In genomic region chr3:43091481-43091880, GRCh38 we compare ENCODE assay signal across 28 cellular contexts. TPM values are rescaled to one million over a fixed set of nuclear protein-coding genes. Genes with fewer than 3 reads are reported as not detected.
DNase-seq lines count a peak whose midpoint lies in the region; ATAC-seq, FAIRE-seq and TF ChIP-seq lines count a peak whose summit lies in the region.
"Had no signal": no experiment of that assay in that cellular context is flagged by ENCODE, and none has a peak within 500 bp of the region (broad histone marks: within the 10 kb centered on the region; RNA-seq: fewer than 3 reads in every experiment).

No MANE protein-coding gene starts in this region.

- peak; percentile 89 for FAIRE-seq in D721Med (lab: Jason Lieb, UNC)
- FAIRE-seq: A549, GM12892, GM18507 had no signal

- H3K36me3 ChIP-seq in gastroesophageal sphincter (peaks cover 0 to 5% of the 10 kb centered on the region in 2 donors), aorta (ENCODE audit: control insufficient read depth in 1 of 2, insufficient read depth in 2 of 2, low read length in 1 of 2) (peaks cover 0 to 6% of the 10 kb centered on the region in 2 donors)

- ATAC-seq in gastroesophageal sphincter (no peak), aorta (ENCODE audit: low FRiP score) (no peak)
- ATAC-seq: A549; CD8-positive, alpha-beta T cell; GM12878 had no signal

- DNase-seq in D721Med (ENCODE audit: insufficient read length, low spot score) (no peak), dorsolateral prefrontal cortex (no peak), aorta (no peak), iPS-NIHi11 (ENCODE audit: low spot score) (no peak), SKM-1 treated with dmso at 0.1 percent for 144 hours (lab: John Stamatoyannopoulos, UW; ENCODE audit: unreplicated experiment) (no peak)
- DNase-seq in activated naive CD4-positive, alpha-beta T cell treated with anti-CD3 and anti-CD28 coated beads for 36 hours = no peak
- DNase-seq: AML-193; Caco-2; Calu3; CD4-positive, alpha-beta T cell; CD8-positive, alpha-beta T cell; DMS 273 treated with DMSO at 0.1 percent for 48 hours; DMS153; DMS53; DMS79; DND-41; EL; GDM1 had no signal

- no peak overlapping the region for H3K4me3 Mint-ChIP-seq in activated naive CD4-positive, alpha-beta T cell treated with anti-CD3 and anti-CD28 coated beads for 36 hours
- H3K4me3 Mint-ChIP-seq: B cell; CD4-positive, alpha-beta T cell; CD8-positive, alpha-beta T cell had no signal

- intact Hi-C loops in dorsolateral prefrontal cortex (cut with DNase I) = loop anchor here in 1 of 2 donors (10.0 kb wide), 1 partner anchor 107 kb away; no protein-coding TSS in a partner anchor
- intact Hi-C loops in aorta (cut with DNase I) = no loop called here
- intact Hi-C loops in activated naive CD4-positive, alpha-beta T cell treated with anti-CD3 and anti-CD28 coated beads for 36 hours (cut with micrococcal nuclease) = no loop called here

- no peaks in the 10 kb centered on the region for H3K27me3 Mint-ChIP-seq in activated naive CD4-positive, alpha-beta T cell treated with anti-CD3 and anti-CD28 coated beads for 36 hours (ENCODE audit: low read depth)
- H3K27me3 Mint-ChIP-seq: B cell; CD4-positive, alpha-beta T cell had no signal

- TF ChIP-seq CTCF in D721Med (IDR thresholded peaks at IDR 0.05; ENCODE audit: insufficient read depth, missing control alignments) (no peak), dorsolateral prefrontal cortex (IDR thresholded peaks at IDR 0.05 in 54 of 56, conservative IDR thresholded peaks at IDR 0.05 in 2 of 56; ENCODE audit: low read depth in 1 of 56, partially characterized antibody in 56 of 56) (no peak), gastroesophageal sphincter (IDR thresholded peaks at IDR 0.05) (no peak)

- H3K9me3 ChIP-seq in gastroesophageal sphincter (no peaks in the 10 kb centered on the region), aorta (ENCODE audit: control insufficient read depth, low read length) (no peaks in the 10 kb centered on the region)
- H3K9me3 ChIP-seq: A549; BLaER1 treated with 17β-estradiol and CSF1 and Interleukin-3, amounts not matched to agents 10 nM and 100 nM; Caco-2 had no signal

- H3K27ac Mint-ChIP-seq in activated naive CD4-positive, alpha-beta T cell treated with anti-CD3 and anti-CD28 coated beads for 36 hours = no peak overlapping the region
- H3K27ac Mint-ChIP-seq: B cell; CD4-positive, alpha-beta T cell; CD8-positive, alpha-beta T cell had no signal

- CTCF ChIA-PET in activated naive CD4-positive, alpha-beta T cell treated with anti-CD3 and anti-CD28 coated beads for 36 hours (lab: Charles Lee) = interaction anchor here (1.4 kb wide), 1 partner anchor 20 kb away, joined by 4 read pairs; no protein-coding TSS in a partner anchor

- H3K27ac ChIP-seq in dorsolateral prefrontal cortex (peak overlapping the region in 44 of 59 donors; percentile 1 to 84 (median 52)), gastroesophageal sphincter (peak overlapping the region in 3 of 4 donors; percentile 60 to 75 (median 65)), temporal lobe (ENCODE audit: low read depth, low read length) (peak overlapping the region; percentile 17), aorta (ENCODE audit: low read depth in 1 of 2, low read length in 2 of 2) (no peak overlapping the region)
- H3K27ac ChIP-seq: 22Rv1; A549; BLaER1 treated with 17β-estradiol and CSF1 and Interleukin-3, amounts not matched to agents 10 nM and 100 nM; C4-2B had no signal

- no peaks in the 10 kb centered on the region for H3K36me3 Mint-ChIP-seq in activated naive CD4-positive, alpha-beta T cell treated with anti-CD3 and anti-CD28 coated beads for 36 hours (ENCODE audit: low read depth)

- TF ChIP-seq POLR2A in gastroesophageal sphincter (IDR thresholded peaks at IDR 0.05) = no peak

- TF ChIP-seq EP300 in gastroesophageal sphincter (IDR thresholded peaks at IDR 0.05) = no peak

- H3K27me3 ChIP-seq in dorsolateral prefrontal cortex (no peaks in the 10 kb centered on the region), gastroesophageal sphincter (no peaks in the 10 kb centered on the region), aorta (ENCODE audit: control insufficient read depth in 1 of 2, insufficient read depth in 2 of 2, low read length in 1 of 2) (no peaks in the 10 kb centered on the region)
- H3K27me3 ChIP-seq: BLaER1 treated with 17β-estradiol and CSF1 and Interleukin-3, amounts not matched to agents 10 nM and 100 nM had no signal

- WGBS in gastroesophageal sphincter (ENCODE audit: low coverage in 1 of 2), 2 donors = 94 to 95% methylated on average over 4 of the region's 4 CpGs
- WGBS in aorta, 2 donors = 97 to 100% methylated on average over 4 of the region's 4 CpGs

- H3K4me1 ChIP-seq in gastroesophageal sphincter (peaks cover 6 to 69% (median 11%) of the 10 kb centered on the region in 3 donors), aorta (ENCODE audit: control insufficient read depth in 1 of 2, insufficient read depth in 2 of 2, low read length in 2 of 2) (no peaks in the 10 kb centered on the region)
- H3K4me1 ChIP-seq: A549; BLaER1 treated with 17β-estradiol and CSF1 and Interleukin-3, amounts not matched to agents 10 nM and 100 nM had no signal

- H3K4me3 ChIP-seq in dorsolateral prefrontal cortex = no peak overlapping the region
- H3K4me3 ChIP-seq in gastroesophageal sphincter = no peak overlapping the region
- no peak overlapping the region for H3K4me3 ChIP-seq in aorta (ENCODE audit: low read length in 2 of 2)
- H3K4me3 ChIP-seq: A549; BLaER1 treated with 17β-estradiol and CSF1 and Interleukin-3, amounts not matched to agents 10 nM and 100 nM; GM12878 had no signal

- H3K4me1 Mint-ChIP-seq in activated naive CD4-positive, alpha-beta T cell treated with anti-CD3 and anti-CD28 coated beads for 36 hours (ENCODE audit: low read depth) = peaks cover 5% of the 10 kb centered on the region

- no peaks in the 10 kb centered on the region for H3K9me3 Mint-ChIP-seq in activated naive CD4-positive, alpha-beta T cell treated with anti-CD3 and anti-CD28 coated beads for 36 hours
- H3K9me3 Mint-ChIP-seq: CD4-positive, alpha-beta T cell; CD8-positive, alpha-beta T cell had no signal

RNA-seq across cellular contexts. Expression of gene POMGNT2, which starts 14.4 kb away (rescaled TPM):
- total RNA-seq in dorsolateral prefrontal cortex (10 to 100 TPM; 21.9 to 62.0 (median 41.4) TPM), gastroesophageal sphincter (10 to 100 TPM; 23.9 to 39.7 (median 34.9) TPM), temporal lobe (12.3 TPM), aorta (10 to 100 TPM in 1 of 2 donors, 1 to 10 TPM in 1; 9.0 to 12.0 TPM)
- polyA plus RNA-seq in aorta = 1 to 10 TPM; 2.8 to 8.2 TPM
- total RNA-seq in activated naive CD4-positive, alpha-beta T cell treated with anti-CD3 and anti-CD28 coated beads for 36 hours = 1 to 10 TPM; 7.6 to 8.0 TPM

Comparison
In these comparisons a context has a peak if more than half of its experiments do, and no peak if none do; other contexts are left out.
1. H3K27ac ChIP-seq: peak in dorsolateral prefrontal cortex (44 of 59), gastroesophageal sphincter (3 of 4) and temporal lobe (single experiment); none in aorta (0 of 2).